ENCODE assay signal across 8 cellular contexts in genomic region chr3:193970131-193970772, GRCh38.
DNase-seq lines count a peak whose midpoint lies in the region; ATAC-seq, FAIRE-seq and TF ChIP-seq lines count a peak whose summit lies in the region.
"Not testable (repeated sequence)": the region's sequence is repeated elsewhere in the genome, so short reads cannot be mapped to it uniquely, and the experiment has no call there.

No MANE protein-coding gene starts in this region.

- FAIRE-seq in RCC 7860 (lab: Jason Lieb, UNC): not testable (repeated sequence)

- H3K4me1 ChIP-seq in foreskin keratinocyte (peaks cover 16% of the 10 kb centered on the region), mucosa of stomach (ENCODE audit: control insufficient read depth, insufficient read depth, low read length) (peaks cover 51% of the 10 kb centered on the region), upper lobe of right lung (peaks cover 23% of the 10 kb centered on the region)

- not testable (repeated sequence) for H3K27me3 ChIP-seq in foreskin keratinocyte; mucosa of stomach (ENCODE audit: control insufficient read depth, insufficient read depth, low read length); upper lobe of right lung

- H3K9ac ChIP-seq in mucosa of stomach (ENCODE audit: low read length): peak overlapping the region; percentile 48

- peak; percentile 70 for DNase-seq in ELR (ENCODE audit: low read depth)
- peak; percentile 32 for DNase-seq in NCI-H1436 treated with DMSO at 0.1 percent for 48 hours (lab: John Stamatoyannopoulos, UW)
- peak; percentile 28 for DNase-seq in RCC 7860 (ENCODE audit: low spot score)
- DNase-seq in activated naive CD4-positive, alpha-beta T cell treated with anti-CD3 and anti-CD28 coated beads, Interleukin-2, amount 50 U/mL, for 16 hours: peak; percentile 20
- DNase-seq in foreskin keratinocyte: peak in 1 of 2 donors; percentile 28
- not testable (repeated sequence) for DNase-seq in upper lobe of right lung

- H3K36me3 ChIP-seq in mucosa of stomach (ENCODE audit: control insufficient read depth, insufficient read depth, low read length); upper lobe of right lung: not testable (repeated sequence)

- ATAC-seq in HG02798 (IDR thresholded peaks at IDR 0.05; ENCODE audit: poor library complexity, unreplicated experiment): peak; percentile 64
- ATAC-seq in foreskin keratinocyte: peak; percentile 68
- peak; percentile 74 for ATAC-seq in upper lobe of right lung

- H3K4me3 ChIP-seq in mucosa of stomach (ENCODE audit: low read length); upper lobe of right lung: not testable (repeated sequence)

- intact Hi-C loops in upper lobe of right lung (cut with DNase I): not testable (repeated sequence)

- TF ChIP-seq CTCF in foreskin keratinocyte (conservative IDR thresholded peaks at IDR 0.05) (peak; percentile 57), upper lobe of right lung (IDR thresholded peaks at IDR 0.05) (peak; percentile 41)

- H3K9me3 ChIP-seq in mucosa of stomach (ENCODE audit: control insufficient read depth, low read length); upper lobe of right lung: not testable (repeated sequence)

- peak overlapping the region; percentile 67 for H3K27ac ChIP-seq in foreskin keratinocyte
- not testable (repeated sequence) for H3K27ac ChIP-seq in upper lobe of right lung
